ENCODE assay signal across 12 cellular contexts in the genomic region with DNA sequence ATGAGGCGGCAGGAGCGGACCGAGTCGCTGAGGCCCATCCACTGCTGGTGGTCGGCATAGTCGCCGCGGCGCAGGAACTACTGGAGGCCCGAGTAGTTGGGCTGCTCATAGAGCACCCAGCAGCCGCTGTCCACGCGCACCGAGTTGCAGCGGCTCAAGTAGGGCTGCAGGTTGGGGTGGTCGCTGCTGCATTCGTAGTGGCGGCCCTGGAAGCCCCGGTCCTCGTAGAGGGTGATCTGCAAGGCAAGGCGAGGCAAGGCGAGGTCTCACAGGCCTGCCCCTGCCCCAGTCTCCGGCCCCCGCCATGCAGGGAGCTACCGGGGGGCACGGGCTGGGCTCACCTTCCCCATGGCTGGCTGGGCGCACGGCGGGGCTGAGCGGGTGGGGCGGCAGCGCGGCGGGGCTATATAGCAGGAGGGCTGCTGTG. TPM values are rescaled to one million over a fixed set of nuclear protein-coding genes. Genes with fewer than 3 reads are reported as not detected.
A peak's percentile ranks its signal among the peaks of the same experiment; 100 is the strongest.
DNase-seq lines count a peak whose midpoint lies in the region; ATAC-seq, FAIRE-seq and TF ChIP-seq lines count a peak whose summit lies in the region.
"Not testable (repeated sequence)": the region's sequence is repeated elsewhere in the genome, so short reads cannot be mapped to it uniquely, and the experiment has no call there.
"Had no signal": no experiment of that assay in that cellular context is flagged by ENCODE, and none has a peak within 500 bp of the region (broad histone marks: within the 10 kb centered on the region; RNA-seq: fewer than 3 reads in every experiment).

No MANE protein-coding gene starts in this region.

- not testable (repeated sequence) for H3K36me3 ChIP-seq in HUES64 (ENCODE audit: insufficient read depth, low read length); hepatocyte (replicated peaks; ENCODE audit: insufficient read depth, low read depth); kidney (ENCODE audit: control insufficient read depth in 1 of 2, insufficient read depth in 2 of 2, low read length in 2 of 2); skeletal muscle satellite cell (ENCODE audit: insufficient read depth, low read length); upper lobe of right lung

- peak; percentile 37 for DNase-seq in ELF-1 (ENCODE audit: low read depth, low spot score)
- not testable (repeated sequence) for DNase-seq in hepatocyte (ENCODE audit: low spot score); upper lobe of right lung
- peak; percentile 70 for DNase-seq in kidney
- peak; percentile 33 for DNase-seq in nephron progenitor cell

- peak overlapping the region; percentile 9 for H3K4me3 Mint-ChIP-seq in dendritic cell treated with granulocyte-macrophage colony-stimulating factor and Interleukin-4, amounts not matched to agents 40 ng/mL and 50 ng/mL, for 4 days
- H3K4me3 Mint-ChIP-seq in nephron progenitor cell, result peak overlapping the region; percentile 71

- not testable (repeated sequence) for H3K9me3 Mint-ChIP-seq in dendritic cell treated with granulocyte-macrophage colony-stimulating factor and Interleukin-4, amounts not matched to agents 40 ng/mL and 50 ng/mL, for 4 days; nephron progenitor cell

- intact Hi-C loops in dendritic cell treated with granulocyte-macrophage colony-stimulating factor and Interleukin-4, amounts not matched to agents 40 ng/mL and 50 ng/mL, for 4 days (cut with micrococcal nuclease); kidney (cut with DNase I); upper lobe of right lung (cut with DNase I): not testable (repeated sequence)

- not testable (repeated sequence) for H3K4me1 Mint-ChIP-seq in dendritic cell treated with granulocyte-macrophage colony-stimulating factor and Interleukin-4, amounts not matched to agents 40 ng/mL and 50 ng/mL, for 4 days (ENCODE audit: low read depth)
- peaks cover 19% of the 10 kb centered on the region for H3K4me1 Mint-ChIP-seq in nephron progenitor cell

- H3K9me2 ChIP-seq in hepatocyte (replicated peaks; ENCODE audit: insufficient read depth), result not testable (repeated sequence)

- peak overlapping the region; percentile 64 for H2AFZ ChIP-seq in hepatocyte

- 8% methylated on average over 34 of the region's 34 CpGs for WGBS in HUES64
- 58% methylated on average over 32 of the region's 34 CpGs for WGBS in hepatocyte (ENCODE audit: low lambda C conversion rate, missing lambda C conversion rate)

- H3K4me3 ChIP-seq in HUES64 (ENCODE audit: low read length), result peak overlapping the region; percentile 34
- not testable (repeated sequence) for H3K4me3 ChIP-seq in hepatocyte; kidney (ENCODE audit: low read length in 2 of 2); skeletal muscle satellite cell (ENCODE audit: low read length); upper lobe of right lung

- H3K9me3 ChIP-seq in HUES64 (ENCODE audit: insufficient read depth, low read depth, low read length); hepatocyte (ENCODE audit: low read depth); kidney (ENCODE audit: control insufficient read depth in 1 of 2, low read length in 2 of 2); skeletal muscle satellite cell (replicated peaks; ENCODE audit: low read length); upper lobe of right lung: not testable (repeated sequence)

- not testable (repeated sequence) for TF ChIP-seq CTCF in hepatocyte (IDR thresholded peaks at IDR 0.05; ENCODE audit: poor library complexity); kidney (IDR thresholded peaks at IDR 0.05; ENCODE audit: borderline replicate concordance, extremely low read depth, insufficient read depth); nephron progenitor cell (IDR thresholded peaks at IDR 0.05); upper lobe of right lung (IDR thresholded peaks at IDR 0.05)

- H3K27me3 Mint-ChIP-seq in dendritic cell treated with granulocyte-macrophage colony-stimulating factor and Interleukin-4, amounts not matched to agents 40 ng/mL and 50 ng/mL, for 4 days, result not testable (repeated sequence)
- peaks cover 27% of the 10 kb centered on the region for H3K27me3 Mint-ChIP-seq in nephron progenitor cell (ENCODE audit: low read depth, poor library complexity)

- not testable (repeated sequence) for H4K20me1 ChIP-seq in hepatocyte (ENCODE audit: insufficient read depth, poor library complexity, severe bottlenecking)

- FAIRE-seq in kidney (lab: Jason Lieb, UNC), result not testable (repeated sequence)

- H3K9ac ChIP-seq in HUES64 (ENCODE audit: low read depth, low read length), result peak overlapping the region; percentile 4
- not testable (repeated sequence) for H3K9ac ChIP-seq in kidney (ENCODE audit: low read length in 2 of 2); skeletal muscle satellite cell (ENCODE audit: low read depth, low read length)

- peak; percentile 24 for ATAC-seq in upper lobe of right lung

- peak overlapping the region; percentile 25; the same call in 1 of the 2 replicates for H3K27ac ChIP-seq in HUES64 (ENCODE audit: low read depth, low read length)
- not testable (repeated sequence) for H3K27ac ChIP-seq in hepatocyte; kidney (ENCODE audit: low read depth in 2 of 2, low read length in 2 of 2); upper lobe of right lung

- H3K27me3 ChIP-seq in HUES64 (ENCODE audit: insufficient read depth, low read length); hepatocyte; upper lobe of right lung: not testable (repeated sequence)
- peaks cover 32% of the 10 kb centered on the region for H3K27me3 ChIP-seq in skeletal muscle satellite cell (ENCODE audit: control insufficient read depth, insufficient read depth, low read length)

- peak overlapping the region; percentile 63 for H3K4me2 ChIP-seq in hepatocyte
- peak overlapping the region; percentile 25 for H3K4me2 ChIP-seq in skeletal muscle satellite cell (ENCODE audit: low read length)

- H3K27ac Mint-ChIP-seq in dendritic cell treated with granulocyte-macrophage colony-stimulating factor and Interleukin-4, amounts not matched to agents 40 ng/mL and 50 ng/mL, for 4 days; nephron progenitor cell: not testable (repeated sequence)

- H3K79me2 ChIP-seq in hepatocyte, result not testable (repeated sequence)

- not testable (repeated sequence) for H3K36me3 Mint-ChIP-seq in dendritic cell treated with granulocyte-macrophage colony-stimulating factor and Interleukin-4, amounts not matched to agents 40 ng/mL and 50 ng/mL, for 4 days (ENCODE audit: low read depth); nephron progenitor cell (ENCODE audit: low read depth)

- H3K4me1 ChIP-seq in HUES64 (ENCODE audit: insufficient read depth, low read length) (peaks cover 19% of the 10 kb centered on the region), hepatocyte (ENCODE audit: insufficient read depth) (peaks cover 12% of the 10 kb centered on the region)
- not testable (repeated sequence) for H3K4me1 ChIP-seq in kidney (ENCODE audit: control insufficient read depth in 1 of 2, insufficient read depth in 1 of 2, low read depth in 1 of 2, low read length in 2 of 2); skeletal muscle satellite cell (ENCODE audit: control insufficient read depth, insufficient read depth, low read length); upper lobe of right lung

RNA-seq across cellular contexts. Expression of a gene that starts 12.0 kb away (rescaled TPM):
- 0.75 TPM for polyA plus RNA-seq in HUES64 (2013, experiment 1 of 2)
- 0.76 TPM for polyA plus RNA-seq in HUES64 (2013, experiment 2 of 2)
- total RNA-seq in hepatocyte (not detected in 2 replicates), kidney (not detected), upper lobe of right lung (not detected)
- polyA plus RNA-seq in hepatocyte (0.47 and 0.85 TPM in 2 replicates), kidney (ENCODE audit: insufficient read depth, low read depth, low replicate concordance) (not detected)
- total RNA-seq in skeletal muscle satellite cell (2012; rRNA removed), result not detected in 2 replicates
- total RNA-seq: Daoy, M059J, PC-9 had no signal
- polyA plus RNA-seq: CD14-positive monocyte had no signal

RNA-seq across cellular contexts. Expression of a gene that starts 17.3 kb away (rescaled TPM):
- polyA plus RNA-seq in HUES64 (2013, experiment 1 of 2), result not detected
- not detected for polyA plus RNA-seq in HUES64 (2013, experiment 2 of 2)
- total RNA-seq in hepatocyte (1.3 TPM in 1 of 2 replicates, not detected in the other), kidney (not detected), upper lobe of right lung (not detected)
- polyA plus RNA-seq in hepatocyte (1.3 TPM in 2 replicates), kidney (ENCODE audit: insufficient read depth, low read depth, low replicate concordance) (not detected)
- total RNA-seq in skeletal muscle satellite cell (2012; rRNA removed), result not detected in 2 replicates
- total RNA-seq: Daoy, M059J, PC-9 had no signal
- polyA plus RNA-seq: CD14-positive monocyte had no signal

RNA-seq across cellular contexts. Expression of a gene that starts 33.7 kb away (rescaled TPM):
- polyA plus RNA-seq in HUES64 (2013, experiment 1 of 2), result 0.50 TPM
- 0.89 TPM for polyA plus RNA-seq in HUES64 (2013, experiment 2 of 2)
- total RNA-seq in hepatocyte, result not detected in 2 replicates
- not detected in 2 replicates for polyA plus RNA-seq in hepatocyte
- total RNA-seq in kidney, result not detected
- polyA plus RNA-seq in kidney (ENCODE audit: insufficient read depth, low read depth, low replicate concordance), result not detected
- not detected in 2 replicates for total RNA-seq in skeletal muscle satellite cell (2012; rRNA removed)
- total RNA-seq in upper lobe of right lung, result not detected
- total RNA-seq: Daoy, M059J, PC-9 had no signal
- polyA plus RNA-seq: CD14-positive monocyte had no signal

RNA-seq across cellular contexts. Expression of a gene that starts 51.1 kb away (rescaled TPM):
- not detected for polyA plus RNA-seq in HUES64 (2013, experiment 1 of 2)
- polyA plus RNA-seq in HUES64 (2013, experiment 2 of 2), result not detected
- total RNA-seq in hepatocyte (not detected in 2 replicates), kidney (not detected), upper lobe of right lung (not detected)
- polyA plus RNA-seq in hepatocyte (not detected in 2 replicates), kidney (ENCODE audit: insufficient read depth, low read depth, low replicate concordance) (not detected)
- total RNA-seq in skeletal muscle satellite cell (2012; rRNA removed), result not detected in 2 replicates
- total RNA-seq: Daoy, M059J, PC-9 had no signal
- polyA plus RNA-seq: CD14-positive monocyte had no signal
